Comparison of ENCODE assay signal across 15 cellular contexts in genomic region chr1:115282825-115283224, GRCh38. TPM values are rescaled to one million over a fixed set of nuclear protein-coding genes. Genes with fewer than 3 reads are reported as not detected.
A peak's percentile ranks its signal among the peaks of the same experiment; 100 is the strongest.
DNase-seq lines count a peak whose midpoint lies in the region; ATAC-seq and TF ChIP-seq lines count a peak whose summit lies in the region.
"Had no signal": no experiment of that assay in that cellular context is flagged by ENCODE, and none has a peak within 500 bp of the region (broad histone marks: within the 10 kb centered on the region; RNA-seq: fewer than 3 reads in every experiment).

No MANE protein-coding gene starts in this region.

- no peak overlapping the region for H3K27ac Mint-ChIP-seq in naive thymus-derived CD8-positive, alpha-beta T cell
- H3K27ac Mint-ChIP-seq: T-cell, type B pancreatic cell had no signal

- WGBS in adipose tissue, 3 donors: 45 to 71% (median 62%) methylated on average over 11 of the region's 11 CpGs
- 55 to 71% (median 65%) methylated on average over 11 of the region's 11 CpGs for WGBS in psoas muscle, 3 donors

- H3K36me3 Mint-ChIP-seq in naive thymus-derived CD8-positive, alpha-beta T cell: no peaks in the 10 kb centered on the region
- H3K36me3 Mint-ChIP-seq: brain, T-cell, type B pancreatic cell had no signal

- no peaks in the 10 kb centered on the region for H3K9me3 Mint-ChIP-seq in naive thymus-derived CD8-positive, alpha-beta T cell
- H3K9me3 Mint-ChIP-seq: activated T-cell treated with anti-CD3 and anti-CD28 coated beads, Interleukin-2, amount 50 U/mL, for 72 hours; T-cell had no signal

- TF ChIP-seq CTCF in left ventricle myocardium inferior (IDR thresholded peaks at IDR 0.05; ENCODE audit: borderline replicate concordance): no peak
- no peak for TF ChIP-seq CTCF in psoas muscle (IDR thresholded peaks at IDR 0.05)

- H3K4me3 ChIP-seq in left ventricle myocardium inferior: peak overlapping the region; percentile 35
- no peak overlapping the region for H3K4me3 ChIP-seq in psoas muscle

- POLR2A ChIA-PET in naive thymus-derived CD8-positive, alpha-beta T cell (lab: Charles Lee): no interaction called here

- peak; percentile 48 to 71 (median 66) for ATAC-seq in psoas muscle
- ATAC-seq in HG03520 (IDR thresholded peaks at IDR 0.05; ENCODE audit: unreplicated experiment): no peak
- no peak for ATAC-seq in naive thymus-derived CD8-positive, alpha-beta T cell
- ATAC-seq: activated T-cell treated with anti-CD3 and anti-CD28 coated beads, Interleukin-2, amount 50 U/mL, for 72 hours; T-cell had no signal

- H3K36me3 ChIP-seq in left ventricle myocardium inferior (peaks cover 11% of the 10 kb centered on the region), psoas muscle (ENCODE audit: insufficient read depth in 1 of 2, low read depth in 1 of 2) (no peaks in the 10 kb centered on the region)

- no peak overlapping the region for H3K4me3 Mint-ChIP-seq in naive thymus-derived CD8-positive, alpha-beta T cell
- H3K4me3 Mint-ChIP-seq: activated T-cell treated with anti-CD3 and anti-CD28 coated beads, Interleukin-2, amount 50 U/mL, for 72 hours; brain; T-cell; type B pancreatic cell had no signal

- H3K9me3 ChIP-seq in left ventricle myocardium inferior (replicated peaks): peaks cover under 1% of the 10 kb centered on the region
- peaks cover 3% of the 10 kb centered on the region for H3K9me3 ChIP-seq in psoas muscle

- H3K27ac ChIP-seq in adipose tissue (ENCODE audit: low read depth, low read length) (peak overlapping the region; percentile 66), left ventricle myocardium inferior (replicated peaks) (peak overlapping the region; percentile 91), psoas muscle (peak overlapping the region; percentile 46)

- peaks cover 0 to 2% (median 0%) of the 10 kb centered on the region in 4 donors for H3K4me1 Mint-ChIP-seq in naive thymus-derived CD8-positive, alpha-beta T cell
- H3K4me1 Mint-ChIP-seq: T-cell had no signal

- peaks cover 34% of the 10 kb centered on the region for H3K4me1 ChIP-seq in left ventricle myocardium inferior
- H3K4me1 ChIP-seq in psoas muscle: no peaks in the 10 kb centered on the region

- peaks cover 0 to 10% (median 0%) of the 10 kb centered on the region in 5 donors for H3K27me3 Mint-ChIP-seq in naive thymus-derived CD8-positive, alpha-beta T cell
- H3K27me3 Mint-ChIP-seq: brain had no signal

- DNase-seq in CD1c-positive myeloid dendritic cell (ENCODE audit: extremely low spot score) (peak; percentile 40), left ventricle myocardium inferior (peak; percentile 80), psoas muscle (peak; percentile 67 to 75), NCI-H146 treated with DMSO at 0.1 percent for 48 hours (lab: John Stamatoyannopoulos, UW; ENCODE audit: unreplicated experiment) (no peak), RKO (ENCODE audit: low spot score) (no peak)
- no peak for DNase-seq in naive thymus-derived CD8-positive, alpha-beta T cell
- DNase-seq: ACHN; activated CD4-positive, alpha-beta T cell treated with anti-CD3 and anti-CD28 coated beads for 48 hours; activated T-cell treated with anti-CD3 and anti-CD28 coated beads, Interleukin-2, amount 50 U/mL, for 72 hours; Calu3; T-cell had no signal

- no peaks in the 10 kb centered on the region for H3K27me3 ChIP-seq in left ventricle myocardium inferior (ENCODE audit: low read depth)
- H3K27me3 ChIP-seq in psoas muscle (ENCODE audit: insufficient read depth in 3 of 3, low read length in 2 of 3): no peaks in the 10 kb centered on the region

- intact Hi-C loops in left ventricle myocardium inferior (cut with micrococcal nuclease): no loop called here
- intact Hi-C loops in psoas muscle (cut with DNase I): no loop called here

RNA-seq across cellular contexts. Expression of gene NGF, which starts 55.2 kb away (rescaled TPM):
- polyA plus RNA-seq in adipose tissue (10 to 100 TPM in 2 of 3 donors, under 1 TPM in 1; 0.66 to 14.7 (median 13.3) TPM), psoas muscle (under 1 TPM; 0.38 to 0.59 (median 0.57) TPM)
- total RNA-seq in left ventricle myocardium inferior (5.3 TPM), psoas muscle (1 to 10 TPM in 2 of 4 donors, under 1 TPM in 2; 0.27 to 1.4 (median 0.77) TPM)
- total RNA-seq in naive thymus-derived CD8-positive, alpha-beta T cell: not detected
- not detected for polyA plus RNA-seq in naive thymus-derived CD8-positive, alpha-beta T cell
- total RNA-seq: activated T-cell treated with anti-CD3 and anti-CD28 coated beads, Interleukin-2, amount 50 U/mL, for 72 hours; Calu3; T-cell had no signal

Comparison
In these comparisons a context has a peak if more than half of its experiments do, and no peak if none do; other contexts are left out.
1. DNase-seq: peak in CD1c-positive myeloid dendritic cell (single experiment), left ventricle myocardium inferior (single experiment) and psoas muscle (2 of 2); none in NCI-H146 treated with DMSO at 0.1 percent for 48 hours (single experiment), RKO (single experiment) and naive thymus-derived CD8-positive, alpha-beta T cell (0 of 10).
2. ATAC-seq: peak in psoas muscle (4 of 4); none in HG03520 (single experiment) and naive thymus-derived CD8-positive, alpha-beta T cell (0 of 2).
3. Peak in every context shown above with its lines, with median percentiles within 50 percentile points of each other: H3K27ac ChIP-seq.